ENCODE assay signal across 8 cellular contexts in the genomic region with DNA sequence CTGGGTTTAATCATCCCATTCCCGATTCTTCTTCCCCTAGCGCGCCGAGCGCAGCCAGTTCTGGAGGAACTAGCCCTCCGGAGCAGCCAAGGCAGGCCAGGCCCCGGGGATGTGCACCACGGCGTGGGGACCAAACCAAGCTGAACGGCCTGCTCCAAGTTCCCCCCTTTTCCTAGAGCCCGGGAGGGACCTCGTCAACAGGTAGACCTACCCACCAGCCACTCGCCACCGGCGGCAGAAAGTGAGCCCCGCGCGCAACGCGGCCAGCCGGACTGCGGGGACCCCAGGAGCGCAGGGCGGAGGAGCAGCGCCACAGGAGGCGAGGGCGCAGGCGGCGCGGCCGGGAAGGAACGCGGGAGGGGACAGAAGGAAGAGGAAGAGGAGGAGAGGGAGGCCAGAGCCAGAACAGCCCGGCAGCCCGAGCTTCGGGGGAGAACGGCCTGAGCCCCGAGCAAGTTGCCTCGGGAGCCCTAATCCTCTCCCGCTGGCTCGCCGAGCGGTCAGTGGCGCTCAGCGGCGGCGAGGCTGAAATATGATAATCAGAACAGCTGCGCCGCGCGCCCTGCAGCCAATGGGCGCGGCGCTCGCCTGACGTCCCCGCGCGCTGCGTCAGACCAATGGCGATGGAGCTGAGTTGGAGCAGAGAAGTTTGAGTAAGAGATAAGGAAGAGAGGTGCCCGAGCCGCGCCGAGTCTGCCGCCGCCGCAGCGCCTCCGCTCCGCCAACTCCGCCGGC. TPM values are rescaled to one million over a fixed set of nuclear protein-coding genes. Genes with fewer than 3 reads are reported as not detected.
DNase-seq lines count a peak whose midpoint lies in the region; ATAC-seq and TF ChIP-seq lines count a peak whose summit lies in the region.

A gene (plus strand): TSS at position 690 of the 735 bp plus-strand sequence. CDS start 224 bp downstream, outside the sequence.

- H3K4me3 ChIP-seq in cardiac muscle cell (peak within 1 kb of the TSS; percentile 81), lower lobe of right lung (peak within 1 kb of the TSS; percentile 45), tibial artery (peak within 1 kb of the TSS; percentile 38 to 53)

- DNase-seq in cardiac muscle cell (ENCODE audit: low read depth in 1 of 2, low spot score in 1 of 2) (peak; percentile 78 to 96), Right ventricle myocardium inferior (ENCODE audit: missing footprints) (no peak), NCI-H510A treated with DMSO at 0.1 percent for 48 hours (lab: John Stamatoyannopoulos, UW) (peak; percentile 56), dedifferentiated amniotic fluid mesenchymal stem cell (ENCODE audit: extremely low spot score) (peak; percentile 43), lower lobe of right lung (peak; percentile 56), tibial artery (no peak), inferior parietal cortex (ENCODE audit: extremely low spot score) (no peak)

- H3K36me3 ChIP-seq in cardiac muscle cell (no peaks in the 10 kb centered on the region), lower lobe of right lung (no peaks in the 10 kb centered on the region), tibial artery (no peaks in the 10 kb centered on the region)

- ATAC-seq in Right ventricle myocardium inferior, result no peak
- peak; percentile 78 to 85 for ATAC-seq in lower lobe of right lung
- no peak for ATAC-seq in HG02885 (IDR thresholded peaks at IDR 0.05; ENCODE audit: poor library complexity, unreplicated experiment)

- intact Hi-C loops in Right ventricle myocardium inferior (cut with DNase I) (no loop called here), lower lobe of right lung (cut with DNase I) (no loop called here), tibial artery (cut with DNase I; ENCODE audit: low total_unique reads) (no loop called here)

- H3K9me3 ChIP-seq in cardiac muscle cell (ENCODE audit: low read depth), result no peaks in the 10 kb centered on the region
- H3K9me3 ChIP-seq in lower lobe of right lung, result no peaks in the 10 kb centered on the region
- no peaks in the 10 kb centered on the region for H3K9me3 ChIP-seq in tibial artery

- H3K27ac ChIP-seq in cardiac muscle cell, result peak within 1 kb of the TSS; percentile 89
- H3K27ac ChIP-seq in lower lobe of right lung, result no peak within 1 kb of the TSS
- H3K27ac ChIP-seq in tibial artery, result no peak within 1 kb of the TSS

- H3K4me1 ChIP-seq in cardiac muscle cell (ENCODE audit: low read depth), result peaks cover 28% of the 10 kb centered on the region
- H3K4me1 ChIP-seq in lower lobe of right lung, result peaks cover 30% of the 10 kb centered on the region
- peaks cover 0 to 47% (median 21%) of the 10 kb centered on the region in 4 donors for H3K4me1 ChIP-seq in tibial artery

- TF ChIP-seq CTCF in cardiac muscle cell (IDR thresholded peaks at IDR 0.05; ENCODE audit: low read depth, low read length) (no peak), lower lobe of right lung (IDR thresholded peaks at IDR 0.05) (no peak), tibial artery (IDR thresholded peaks at IDR 0.05) (no peak)

- H3K27me3 ChIP-seq in cardiac muscle cell (peaks cover 44% of the 10 kb centered on the region), lower lobe of right lung (ENCODE audit: low read depth) (peaks cover 97% of the 10 kb centered on the region), tibial artery (peaks cover 0 to 91% of the 10 kb centered on the region in 2 donors)

RNA-seq across cellular contexts. Expression of the gene that starts here (rescaled TPM):
- total RNA-seq in cardiac muscle cell (10.4 and 17.2 TPM in 2 replicates), Right ventricle myocardium inferior (not detected), lower lobe of right lung (0.15 TPM)
- polyA plus RNA-seq in cardiac muscle cell, result 8.5 and 11.2 TPM in 2 replicates

Comparison
In these comparisons a context has a peak if more than half of its experiments do, and no peak if none do; other contexts are left out.
1. DNase-seq: peak in cardiac muscle cell (2 of 2), NCI-H510A treated with DMSO at 0.1 percent for 48 hours (single experiment) and dedifferentiated amniotic fluid mesenchymal stem cell (single experiment); none in Right ventricle myocardium inferior (single experiment), tibial artery (0 of 2) and inferior parietal cortex (single experiment).
2. Peak in DNase-seq, ATAC-seq and H3K4me3 ChIP-seq in lower lobe of right lung; RNA of the gene not detected or under 1 TPM.
3. Peak in every context shown above with its lines, with median percentiles within 50 percentile points of each other: H3K4me3 ChIP-seq.